ENCODE assay signal across 8 cellular contexts in the genomic region with DNA sequence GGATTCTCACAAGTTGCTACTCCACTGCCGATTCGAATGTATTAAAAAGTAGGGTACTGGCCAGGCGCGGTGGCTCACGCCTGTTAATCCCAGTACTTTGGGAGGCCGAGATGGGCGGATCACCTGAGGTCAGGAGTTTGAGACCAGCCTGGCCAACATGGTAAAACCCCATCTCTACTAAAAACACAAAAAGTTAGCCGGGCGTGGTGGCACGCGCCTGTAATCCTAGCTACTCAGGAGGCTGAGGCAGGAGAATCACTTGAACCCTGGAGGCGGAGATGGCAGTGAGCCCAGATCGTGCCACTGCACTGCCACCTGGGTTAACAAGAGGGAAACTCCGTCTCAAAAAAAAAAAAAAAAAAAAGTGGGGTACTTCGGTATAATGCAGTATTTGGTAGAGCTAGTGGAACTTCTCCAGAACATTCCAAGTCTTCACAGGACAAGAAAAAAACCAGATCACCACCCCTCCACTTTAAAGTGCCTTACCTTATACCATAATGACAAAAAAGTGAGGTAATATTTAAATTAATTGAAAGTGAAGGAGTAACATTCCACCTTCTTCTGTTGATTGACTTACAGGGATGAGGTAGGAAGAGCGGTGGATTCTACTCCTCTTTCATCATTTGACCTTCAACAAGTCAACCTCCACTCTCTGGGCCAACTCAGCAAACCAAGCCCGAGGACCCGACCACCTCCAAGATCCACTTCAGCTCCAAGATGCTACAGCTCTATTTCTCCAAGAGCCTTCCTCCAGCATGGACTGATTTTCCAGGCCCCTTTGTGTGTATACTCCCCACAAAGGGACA. TPM values are rescaled to one million over a fixed set of nuclear protein-coding genes. Genes with fewer than 3 reads are reported as not detected.
DNase-seq lines count a peak whose midpoint lies in the region; ATAC-seq and TF ChIP-seq lines count a peak whose summit lies in the region.

No MANE protein-coding gene starts in this region.

- ATAC-seq in stimulated activated effector memory CD8-positive, alpha-beta T cell treated with anti-CD3 and anti-CD28 coated beads, Interleukin-12 subunit alpha, Interleukin-12 subunit beta, amount 100 ng/mL, for 72 hours = no peak
- ATAC-seq in HG03280 (IDR thresholded peaks at IDR 0.05; ENCODE audit: unreplicated experiment) = no peak
- ATAC-seq in GM18519 (IDR thresholded peaks at IDR 0.05; ENCODE audit: low FRiP score, unreplicated experiment) = no peak

- DNase-seq in A673 (ENCODE audit: low spot score) = peak; percentile 29
- peak in 40 of 76 experiments; percentile 1 to 51 (median 16) for DNase-seq in HUDEP-2 (lab: John Stamatoyannopoulos, UW; ENCODE audit: unreplicated experiment in 76 of 76)
- peak; percentile 40 for DNase-seq in activated naive CD4-positive, alpha-beta T cell treated with anti-CD3 and anti-CD28 coated beads for 36 hours
- peak in 1 of 2 donors; percentile 53 for DNase-seq in stimulated activated effector memory CD8-positive, alpha-beta T cell treated with anti-CD3 and anti-CD28 coated beads, Interleukin-12 subunit alpha, Interleukin-12 subunit beta, amount 100 ng/mL, for 72 hours (ENCODE audit: low spot score in 2 of 2)
- no peak for DNase-seq in COLO829 (ENCODE audit: low spot score)

- H3K4me1 Mint-ChIP-seq in activated naive CD4-positive, alpha-beta T cell treated with anti-CD3 and anti-CD28 coated beads for 36 hours (ENCODE audit: low read depth) = peaks cover 47% of the 10 kb centered on the region
- peaks cover 57% of the 10 kb centered on the region for H3K4me1 Mint-ChIP-seq in stimulated activated effector memory CD8-positive, alpha-beta T cell treated with anti-CD3 and anti-CD28 coated beads, Interleukin-12 subunit alpha, Interleukin-12 subunit beta, amount 100 ng/mL, for 72 hours

- peak overlapping the region; percentile 98 for H3K4me3 Mint-ChIP-seq in activated naive CD4-positive, alpha-beta T cell treated with anti-CD3 and anti-CD28 coated beads for 36 hours
- H3K4me3 Mint-ChIP-seq in stimulated activated effector memory CD8-positive, alpha-beta T cell treated with anti-CD3 and anti-CD28 coated beads, Interleukin-12 subunit alpha, Interleukin-12 subunit beta, amount 100 ng/mL, for 72 hours = peak overlapping the region; percentile 82

- intact Hi-C loops in A673 (cut with micrococcal nuclease; ENCODE audit: unreplicated experiment) = loop anchor here (10.0 kb wide), 1 partner anchor 65 kb away; no protein-coding TSS in a partner anchor
- intact Hi-C loops in activated naive CD4-positive, alpha-beta T cell treated with anti-CD3 and anti-CD28 coated beads for 36 hours (cut with micrococcal nuclease) = loop anchor here (5.0 kb wide), 1 partner anchor 732 kb away; the partner anchor contains the start of gene RFC2

- H3K27me3 ChIP-seq in A673 (replicated peaks; ENCODE audit: insufficient read depth, low read depth, low read length, poor library complexity) = no peaks in the 10 kb centered on the region

- H3K36me3 ChIP-seq in A673 (ENCODE audit: insufficient read depth, low read length, poor library complexity, severe bottlenecking) = peaks cover 38% of the 10 kb centered on the region

- peak overlapping the region; percentile 96 for H3K27ac ChIP-seq in A673 (ENCODE audit: low read depth, low read length, poor library complexity, severe bottlenecking)

- POLR2A ChIA-PET in A673 (lab: Charles Lee; ENCODE audit: low non-redundant PET) = interaction anchor here (0.6 kb wide), 1 partner anchor 58 kb away, joined by 4 read pairs; no protein-coding TSS in a partner anchor

- H3K4me3 ChIP-seq in A673 (ENCODE audit: low read depth, low read length, poor library complexity, severe bottlenecking) (peak overlapping the region; percentile 92), iPS-18c (ENCODE audit: insufficient read depth, low read depth, low read length) (peak overlapping the region; percentile 77)

- peak overlapping the region; percentile 95 for H3K27ac Mint-ChIP-seq in activated naive CD4-positive, alpha-beta T cell treated with anti-CD3 and anti-CD28 coated beads for 36 hours
- peak overlapping the region; percentile 91 for H3K27ac Mint-ChIP-seq in stimulated activated effector memory CD8-positive, alpha-beta T cell treated with anti-CD3 and anti-CD28 coated beads, Interleukin-12 subunit alpha, Interleukin-12 subunit beta, amount 100 ng/mL, for 72 hours

- no TSS peak for BruUV-seq in A673 (replicated peaks; lab: Mats Ljungman, UMichigan)

- no peaks in the 10 kb centered on the region for H3K9me3 ChIP-seq in A673 (ENCODE audit: low read depth, low read length, poor library complexity, severe bottlenecking)
- H3K9me3 ChIP-seq in iPS-18c (ENCODE audit: control insufficient read depth, insufficient read depth, low read length) = no peaks in the 10 kb centered on the region

- peaks cover 17% of the 10 kb centered on the region for H3K4me1 ChIP-seq in A673 (ENCODE audit: insufficient read depth, low read length, poor library complexity, severe bottlenecking)

- H3K9me3 Mint-ChIP-seq in activated naive CD4-positive, alpha-beta T cell treated with anti-CD3 and anti-CD28 coated beads for 36 hours = no peaks in the 10 kb centered on the region
- no peaks in the 10 kb centered on the region for H3K9me3 Mint-ChIP-seq in stimulated activated effector memory CD8-positive, alpha-beta T cell treated with anti-CD3 and anti-CD28 coated beads, Interleukin-12 subunit alpha, Interleukin-12 subunit beta, amount 100 ng/mL, for 72 hours

- CTCF ChIA-PET in A673 (lab: Charles Lee) = interaction anchor here (0.7 kb wide), 1 partner anchor 15 kb away, joined by 6 read pairs; no protein-coding TSS in a partner anchor
- CTCF ChIA-PET in activated naive CD4-positive, alpha-beta T cell treated with anti-CD3 and anti-CD28 coated beads for 36 hours (lab: Charles Lee) = interaction anchor here (0.7 to 1.9 kb wide), 6 partner anchors 10 to 690 kb away, joined by 3 to 6 read pairs (median 4); partner anchors contain the start of gene TBL2

- no peak for TF ChIP-seq CTCF in A673 (conservative IDR thresholded peaks at IDR 0.05; ENCODE audit: low read depth, low read length)

- no peaks in the 10 kb centered on the region for H3K27me3 Mint-ChIP-seq in activated naive CD4-positive, alpha-beta T cell treated with anti-CD3 and anti-CD28 coated beads for 36 hours (ENCODE audit: low read depth)

- H3K36me3 Mint-ChIP-seq in activated naive CD4-positive, alpha-beta T cell treated with anti-CD3 and anti-CD28 coated beads for 36 hours (ENCODE audit: low read depth) = peaks cover 46% of the 10 kb centered on the region
- peaks cover 75% of the 10 kb centered on the region for H3K36me3 Mint-ChIP-seq in stimulated activated effector memory CD8-positive, alpha-beta T cell treated with anti-CD3 and anti-CD28 coated beads, Interleukin-12 subunit alpha, Interleukin-12 subunit beta, amount 100 ng/mL, for 72 hours

RNA-seq across cellular contexts. Expression of gene BAZ1B, which starts 2.0 kb away (rescaled TPM):
- 122 and 127 TPM in 2 replicates for total RNA-seq in A673 (2021)
- total RNA-seq in activated naive CD4-positive, alpha-beta T cell treated with anti-CD3 and anti-CD28 coated beads for 36 hours = 10 to 100 TPM; 67.6 to 69.9 TPM

RNA-seq across cellular contexts. Expression of gene BCL7B, which starts 37.4 kb away (rescaled TPM):
- total RNA-seq in A673 (2021) = 53.0 and 56.3 TPM in 2 replicates
- 10 to 100 TPM; 38.5 to 44.1 TPM for total RNA-seq in activated naive CD4-positive, alpha-beta T cell treated with anti-CD3 and anti-CD28 coated beads for 36 hours

RNA-seq across cellular contexts. Expression of gene TBL2, which starts 58.3 kb away (rescaled TPM):
- total RNA-seq in A673 (2021) = 48.9 and 51.9 TPM in 2 replicates
- 10 to 100 TPM; 21.5 to 23.6 TPM for total RNA-seq in activated naive CD4-positive, alpha-beta T cell treated with anti-CD3 and anti-CD28 coated beads for 36 hours
